In the genomic region with DNA sequence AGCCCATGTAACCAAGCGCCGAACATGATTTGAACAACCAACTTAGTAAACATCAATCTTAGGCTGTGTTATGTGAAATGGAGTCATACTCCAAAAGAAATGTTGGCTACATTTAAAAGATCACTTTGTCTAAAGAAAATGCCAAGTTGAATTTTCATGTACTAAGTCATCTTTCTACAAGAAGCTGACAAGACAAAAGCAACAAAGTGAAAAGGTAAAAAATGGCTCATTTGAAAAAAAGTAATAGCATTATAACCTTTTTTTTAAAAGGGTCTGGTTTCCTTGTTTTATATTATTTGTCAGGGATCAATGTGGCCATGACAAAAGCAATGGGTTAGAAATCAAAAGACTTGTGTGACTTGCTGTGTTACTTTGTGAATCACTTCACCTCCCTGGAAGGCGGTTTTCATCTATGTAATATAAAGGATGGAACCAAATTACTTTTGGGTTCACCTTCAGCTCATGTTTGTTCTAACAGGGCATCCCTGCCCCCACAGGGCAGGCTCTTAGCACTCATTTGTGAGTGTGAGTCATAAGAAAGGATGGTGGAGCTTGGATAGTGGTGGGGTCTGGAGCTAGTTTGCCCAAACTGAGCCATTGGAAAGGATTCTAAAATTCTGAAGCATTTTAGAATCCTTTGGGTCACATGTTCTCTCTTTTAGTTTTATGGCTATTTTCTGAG, we compare ENCODE assay signal across 9 cellular contexts.
DNase-seq lines count a peak whose midpoint lies in the region; ATAC-seq and FAIRE-seq lines count a peak whose summit lies in the region.
"Had no signal": no experiment of that assay in that cellular context is flagged by ENCODE, and none has a peak within 500 bp of the region (broad histone marks: within the 10 kb centered on the region; RNA-seq: fewer than 3 reads in every experiment).

No MANE protein-coding gene starts in this region.

- ATAC-seq in esophagus mucosa (peak; percentile 44), sciatic nerve (peak; percentile 34), HG03442 (IDR thresholded peaks at IDR 0.05; ENCODE audit: unreplicated experiment) (no peak)

- DNase-seq in ELR (ENCODE audit: low read depth), result peak; percentile 78
- DNase-seq in RCC 7860 (ENCODE audit: low spot score), result peak; percentile 15
- no peak for DNase-seq in sciatic nerve (ENCODE audit: low spot score)
- DNase-seq in NCI-H526 treated with DMSO at 0.1 percent for 48 hours (lab: John Stamatoyannopoulos, UW), result no peak
- no peak for DNase-seq in NCI-H146 (lab: John Stamatoyannopoulos, UW)
- no peak for DNase-seq in SK-N-DZ (ENCODE audit: low spot score)
- DNase-seq: NCI-H1105 had no signal

- intact Hi-C loops in sciatic nerve (cut with DNase I), result no loop called here

- no peak for FAIRE-seq in RCC 7860 (lab: Jason Lieb, UNC)

Comparison
In these comparisons a context has a peak if more than half of its experiments do, and no peak if none do; other contexts are left out.
1. DNase-seq: peak in ELR (single experiment) and RCC 7860 (single experiment); none in sciatic nerve (single experiment), NCI-H526 treated with DMSO at 0.1 percent for 48 hours (single experiment), NCI-H146 (single experiment) and SK-N-DZ (single experiment).